11 cellular contexts compared by ENCODE assay signal in the genomic region with DNA sequence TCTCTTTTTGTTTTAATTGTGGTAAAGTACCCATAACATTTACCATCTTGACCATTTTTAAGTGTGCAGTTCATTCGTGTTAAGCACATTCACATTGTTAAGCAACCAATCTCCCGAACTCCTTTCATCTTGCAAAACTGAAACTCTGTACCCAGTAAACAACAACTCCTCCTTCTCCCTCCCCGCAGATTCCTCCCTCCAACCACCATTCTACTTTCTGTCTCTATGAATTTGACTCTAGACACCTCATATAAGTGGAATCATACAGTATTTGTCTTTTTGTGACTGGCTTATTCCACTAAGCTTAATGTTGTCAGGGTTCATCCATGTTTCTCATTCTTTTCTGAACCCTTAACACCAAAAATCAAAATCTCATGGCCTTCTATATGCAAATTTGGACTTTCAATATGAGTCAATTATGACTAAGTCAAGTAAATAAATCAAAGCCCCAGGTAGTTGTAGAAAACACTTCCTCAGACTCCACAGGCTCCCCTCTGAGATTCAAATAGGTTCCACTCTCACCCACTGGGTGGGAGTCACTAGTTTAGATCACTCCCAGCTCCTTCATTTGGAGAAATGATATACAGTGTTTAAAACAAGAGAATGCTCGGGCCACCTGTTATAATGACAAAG. TPM values are rescaled to one million over a fixed set of nuclear protein-coding genes. Genes with fewer than 3 reads are reported as not detected.
DNase-seq lines count a peak whose midpoint lies in the region; ATAC-seq and TF ChIP-seq lines count a peak whose summit lies in the region.
"Had no signal": no experiment of that assay in that cellular context is flagged by ENCODE, and none has a peak within 500 bp of the region (broad histone marks: within the 10 kb centered on the region; RNA-seq: fewer than 3 reads in every experiment).

No MANE protein-coding gene starts in this region.

- H3K27me3 Mint-ChIP-seq in activated CD4-positive, alpha-beta T cell treated with anti-CD3 and anti-CD28 coated beads, Interleukin-2, amount 10 ng/mL, durations not matched to agents 7 days and 5 days, result peaks cover 31% of the 10 kb centered on the region

- no peak for TF ChIP-seq CTCF in fibroblast of villous mesenchyme (IDR thresholded peaks at IDR 0.05; ENCODE audit: insufficient read depth, low read depth, low read length)

- peak; percentile 40 for DNase-seq in activated CD4-positive, alpha-beta T cell treated with anti-CD3 and anti-CD28 coated beads, Interleukin-2, amount 10 ng/mL, durations not matched to agents 7 days and 5 days
- DNase-seq in activated CD4-positive, alpha-beta T cell treated with anti-CD3 and anti-CD28 coated beads, Interleukin-2, amount 50 U/mL, for 4 hours, result no peak
- peak; percentile 46 for DNase-seq in fibroblast of villous mesenchyme (ENCODE audit: low read depth)
- no peak for DNase-seq in NCI-H2227 treated with DMSO at 0.1 percent for 48 hours (lab: John Stamatoyannopoulos, UW)
- no peak for DNase-seq in NOMO-1 (lab: John Stamatoyannopoulos, UW; ENCODE audit: unreplicated experiment in 2 of 2)
- DNase-seq in hepatic stellate cell (ENCODE audit: low spot score), result no peak
- DNase-seq: hippocampal formation, mucosa of descending colon, NCI-H446 had no signal

- H3K4me1 Mint-ChIP-seq in activated CD4-positive, alpha-beta T cell treated with anti-CD3 and anti-CD28 coated beads, Interleukin-2, amount 10 ng/mL, durations not matched to agents 7 days and 5 days, result peaks cover 30% of the 10 kb centered on the region

- H3K36me3 Mint-ChIP-seq in activated CD4-positive, alpha-beta T cell treated with anti-CD3 and anti-CD28 coated beads, Interleukin-2, amount 10 ng/mL, durations not matched to agents 7 days and 5 days (ENCODE audit: low read depth), result no peaks in the 10 kb centered on the region

- no peaks in the 10 kb centered on the region for H3K9me3 Mint-ChIP-seq in activated CD4-positive, alpha-beta T cell treated with anti-CD3 and anti-CD28 coated beads, Interleukin-2, amount 10 ng/mL, durations not matched to agents 7 days and 5 days

- peak; percentile 67 for ATAC-seq in GM21515 (IDR thresholded peaks at IDR 0.05; ENCODE audit: unreplicated experiment)
- peak; percentile 47 for ATAC-seq in HG03378 (IDR thresholded peaks at IDR 0.05; ENCODE audit: unreplicated experiment)
- ATAC-seq: mucosa of descending colon had no signal

- no peak overlapping the region for H3K4me3 ChIP-seq in fibroblast of villous mesenchyme (ENCODE audit: low read depth, low read length)
- H3K4me3 ChIP-seq: mucosa of descending colon had no signal

- CTCF ChIA-PET in activated CD4-positive, alpha-beta T cell treated with anti-CD3 and anti-CD28 coated beads, Interleukin-2, amount 10 ng/mL, durations not matched to agents 7 days and 5 days (lab: Charles Lee), result interaction anchor here (1.2 to 2.3 kb wide), 4 partner anchors 8 to 14 kb away, joined by 3 to 8 read pairs (median 4); a partner anchor contains a TSS

- H3K27ac Mint-ChIP-seq in activated CD4-positive, alpha-beta T cell treated with anti-CD3 and anti-CD28 coated beads, Interleukin-2, amount 10 ng/mL, durations not matched to agents 7 days and 5 days, result peak overlapping the region; percentile 83

- POLR2A ChIA-PET in activated CD4-positive, alpha-beta T cell treated with anti-CD3 and anti-CD28 coated beads, Interleukin-2, amount 10 ng/mL, durations not matched to agents 7 days and 5 days (lab: Charles Lee), result no interaction called here

- H3K4me3 Mint-ChIP-seq in activated CD4-positive, alpha-beta T cell treated with anti-CD3 and anti-CD28 coated beads, Interleukin-2, amount 10 ng/mL, durations not matched to agents 7 days and 5 days, result peak overlapping the region; percentile 43

RNA-seq across cellular contexts. Expression of a gene that starts 9.8 kb away (rescaled TPM):
- under 1 TPM; 0.07 to 0.15 TPM for total RNA-seq in activated CD4-positive, alpha-beta T cell treated with anti-CD3 and anti-CD28 coated beads, Interleukin-2, amount 10 ng/mL, durations not matched to agents 7 days and 5 days
- total RNA-seq in fibroblast of villous mesenchyme, result 1.3 and 2.2 TPM in 2 replicates

RNA-seq across cellular contexts. Expression of a gene that starts 40.1 kb away (rescaled TPM):
- total RNA-seq in activated CD4-positive, alpha-beta T cell treated with anti-CD3 and anti-CD28 coated beads, Interleukin-2, amount 10 ng/mL, durations not matched to agents 7 days and 5 days, result 1 to 10 TPM; 5.1 to 5.4 TPM
- total RNA-seq in fibroblast of villous mesenchyme, result 6.9 and 10.6 TPM in 2 replicates

Comparison
In these comparisons a context has a peak if more than half of its experiments do, and no peak if none do; other contexts are left out.
1. DNase-seq: peak in activated CD4-positive, alpha-beta T cell treated with anti-CD3 and anti-CD28 coated beads, Interleukin-2, amount 10 ng/mL, durations not matched to agents 7 days and 5 days (single experiment) and fibroblast of villous mesenchyme (single experiment); none in activated CD4-positive, alpha-beta T cell treated with anti-CD3 and anti-CD28 coated beads, Interleukin-2, amount 50 U/mL, for 4 hours (0 of 2), NCI-H2227 treated with DMSO at 0.1 percent for 48 hours (single experiment), NOMO-1 (0 of 2) and hepatic stellate cell (single experiment).